9 cellular contexts compared by ENCODE assay signal in the genomic region with DNA sequence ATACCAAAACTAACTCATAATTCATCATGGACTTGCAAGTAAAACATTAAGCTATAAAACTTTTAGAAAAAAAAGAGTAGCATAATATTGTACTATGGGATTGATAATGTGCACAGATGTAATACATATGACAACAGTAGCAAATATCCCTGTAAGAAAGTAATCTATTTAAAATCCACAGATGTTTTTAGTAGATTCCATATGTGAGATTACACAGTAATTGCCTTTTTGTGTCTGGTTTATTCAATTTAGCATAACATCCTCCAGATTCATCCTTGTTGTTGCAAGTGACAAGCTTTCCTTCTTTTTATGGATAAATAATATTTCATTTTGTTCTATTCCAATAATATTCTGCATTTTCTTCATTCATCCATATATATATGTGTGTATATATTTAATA.
"Had no signal": no experiment of that assay in that cellular context is flagged by ENCODE, and none has a peak within 500 bp of the region (broad histone marks: within the 10 kb centered on the region; RNA-seq: fewer than 3 reads in every experiment).

No MANE protein-coding gene starts in this region.

- H3K36me3 ChIP-seq: HAP-1 had no signal

- H3K4me3 ChIP-seq: GM23248, GM23338, HAP-1 had no signal

- H3K4me2 ChIP-seq: GM23338 had no signal

- DNase-seq: GM23248, GOT3, H7, H9, HCEC 1CT, HFFc6 had no signal

- H3K27ac Mint-ChIP-seq: GM23338, H9, HFFc6 had no signal

- H3K4me3 Mint-ChIP-seq: GM23338, H9, HFFc6 had no signal

- H2AFZ ChIP-seq: GM23248, GM23338 had no signal

- H3K4me1 ChIP-seq: HAP-1 had no signal

- H3K9ac ChIP-seq: GM23248 had no signal

- H3K27ac ChIP-seq: GM23248 had no signal

- ATAC-seq: GM23338, HCT116 had no signal

- H3K9me3 ChIP-seq: HAP-1 had no signal
